10 cellular contexts compared by ENCODE assay signal in genomic region chr7:366171-366916, GRCh38.
DNase-seq lines count a peak whose midpoint lies in the region; ATAC-seq and TF ChIP-seq lines count a peak whose summit lies in the region.
"Had no signal": no experiment of that assay in that cellular context is flagged by ENCODE, and none has a peak within 500 bp of the region (broad histone marks: within the 10 kb centered on the region; RNA-seq: fewer than 3 reads in every experiment).

No MANE protein-coding gene starts in this region.

- H3K4me3 Mint-ChIP-seq in activated naive CD8-positive, alpha-beta T cell treated with anti-CD3 and anti-CD28 coated beads, Interleukin-2, amount 10 ng/mL, durations not matched to agents 7 days and 5 days: peak overlapping the region; percentile 66
- no peak overlapping the region for H3K4me3 Mint-ChIP-seq in H9

- no peak overlapping the region for H3K14ac ChIP-seq in H9 (ENCODE audit: insufficient read depth, low read length)

- no peak overlapping the region for H3K23ac ChIP-seq in H9 (ENCODE audit: insufficient read length, low read depth, low read length)

- H2BK20ac ChIP-seq in H9 (ENCODE audit: low read depth, low read length, poor library complexity, severe bottlenecking): no peak overlapping the region

- no peaks in the 10 kb centered on the region for H3K23me2 ChIP-seq in H9 (ENCODE audit: insufficient read length, low read depth, low read length, poor library complexity, severe bottlenecking)

- H3K79me1 ChIP-seq in H9 (ENCODE audit: insufficient read depth, low read depth, low read length, poor library complexity, severe bottlenecking): no peaks in the 10 kb centered on the region

- no peak overlapping the region for H4K8ac ChIP-seq in H9 (replicated peaks; ENCODE audit: insufficient read length, low read depth, low read length)

- H4K20me1 ChIP-seq in H9 (ENCODE audit: control insufficient read depth, insufficient read depth, insufficient read length): no peaks in the 10 kb centered on the region

- H3K27me3 Mint-ChIP-seq in activated naive CD8-positive, alpha-beta T cell treated with anti-CD3 and anti-CD28 coated beads, Interleukin-2, amount 10 ng/mL, durations not matched to agents 7 days and 5 days: no peaks in the 10 kb centered on the region
- H3K27me3 Mint-ChIP-seq in H9 (ENCODE audit: low read depth): peaks cover 6% of the 10 kb centered on the region

- TF ChIP-seq CTCF in GM13977 (IDR thresholded peaks at IDR 0.05; ENCODE audit: extremely low read depth, insufficient read depth, missing control alignments) (no peak), prostate gland (IDR thresholded peaks at IDR 0.05) (no peak), H9 (conservative IDR thresholded peaks at IDR 0.05) (no peak)

- no peak overlapping the region for H4K5ac ChIP-seq in H9 (ENCODE audit: insufficient read length, low read depth, low read length)

- H3K56ac ChIP-seq in H9 (ENCODE audit: insufficient read length, low read depth, low read length): no peak overlapping the region

- no peak overlapping the region for H3T11ph ChIP-seq in H9 (ENCODE audit: low read length)

- no peak overlapping the region for H2AFZ ChIP-seq in H9 (ENCODE audit: low read length)

- no peak for ATAC-seq in activated naive CD8-positive, alpha-beta T cell treated with anti-CD3 and anti-CD28 coated beads, Interleukin-2, amount 10 ng/mL, durations not matched to agents 7 days and 5 days (ENCODE audit: low read depth)
- no peak for ATAC-seq in HG02763 (IDR thresholded peaks at IDR 0.05; ENCODE audit: unreplicated experiment)

- H2BK15ac ChIP-seq in H9 (ENCODE audit: low read depth, low read length): no peak overlapping the region

- H3K4me1 Mint-ChIP-seq in activated naive CD8-positive, alpha-beta T cell treated with anti-CD3 and anti-CD28 coated beads, Interleukin-2, amount 10 ng/mL, durations not matched to agents 7 days and 5 days: peaks cover 42% of the 10 kb centered on the region
- H3K4me1 Mint-ChIP-seq in H9: peaks cover 8 to 31% of the 10 kb centered on the region in 2 experiments

- no peak overlapping the region for H2BK12ac ChIP-seq in H9 (ENCODE audit: insufficient read length, low read depth, low read length)

- POLR2A ChIA-PET in activated naive CD8-positive, alpha-beta T cell treated with anti-CD3 and anti-CD28 coated beads, Interleukin-2, amount 10 ng/mL, durations not matched to agents 7 days and 5 days (lab: Charles Lee): interaction anchor here (1.0 to 1.3 kb wide), 2 partner anchors 15 to 252 kb away, joined by 3 read pairs; no protein-coding TSS in a partner anchor

- no peak overlapping the region for H3K4me2 ChIP-seq in H9 (ENCODE audit: insufficient read depth, insufficient read length, low read length)

- WGBS in prostate gland: 22% methylated on average over 17 of the region's 17 CpGs
- WGBS in H9 (ENCODE audit: extremely low coverage, insufficient read length, low lambda C conversion rate): no CpG with 5 or more reads among the region's 17 CpGs

- peak overlapping the region; percentile 37 for H3K27ac Mint-ChIP-seq in activated naive CD8-positive, alpha-beta T cell treated with anti-CD3 and anti-CD28 coated beads, Interleukin-2, amount 10 ng/mL, durations not matched to agents 7 days and 5 days
- no peak overlapping the region; a peak in 1 of 7 replicates for H3K27ac Mint-ChIP-seq in H9

- intact Hi-C loops in prostate gland (cut with DNase I): no loop called here

- no peak overlapping the region for H4K91ac ChIP-seq in H9 (ENCODE audit: insufficient read length, low read depth, low read length)

- H3K9me3 Mint-ChIP-seq in activated naive CD8-positive, alpha-beta T cell treated with anti-CD3 and anti-CD28 coated beads, Interleukin-2, amount 10 ng/mL, durations not matched to agents 7 days and 5 days: no peaks in the 10 kb centered on the region
- H3K9me3 Mint-ChIP-seq in H9: no peaks in the 10 kb centered on the region; a peak in 1 of 5 replicates

- H3K9me3 ChIP-seq in prostate gland: no peaks in the 10 kb centered on the region
- H3K9me3 ChIP-seq in H9 (ENCODE audit: control insufficient read depth, low read depth, low read length): no peaks in the 10 kb centered on the region

- no peaks in the 10 kb centered on the region for H3K4me1 ChIP-seq in prostate gland (replicated peaks)
- no peaks in the 10 kb centered on the region for H3K4me1 ChIP-seq in H9 (ENCODE audit: insufficient read depth, low read length)

- H3K79me2 ChIP-seq in H9 (ENCODE audit: insufficient read depth, low read length): no peaks in the 10 kb centered on the region

- TF ChIP-seq POLR2A in prostate gland (IDR thresholded peaks at IDR 0.05): no peak

- peak; percentile 12 for DNase-seq in CD1c-positive myeloid dendritic cell (ENCODE audit: extremely low spot score)
- peak; percentile 16 to 51 for DNase-seq in Kasumi-1 (lab: John Stamatoyannopoulos, UW)
- no peak for DNase-seq in activated naive CD8-positive, alpha-beta T cell treated with anti-CD3 and anti-CD28 coated beads, Interleukin-2, amount 10 ng/mL, durations not matched to agents 7 days and 5 days
- DNase-seq in medulla oblongata (ENCODE audit: extremely low spot score): peak; percentile 57
- DNase-seq in GM13977 (ENCODE audit: low spot score): no peak
- DNase-seq in prostate gland (ENCODE audit: low spot score): no peak
- DNase-seq in H9: no peak
- DNase-seq: NCI-H2171 treated with DMSO at 0.1 percent for 48 hours had no signal

- no peak overlapping the region for H2BK120ac ChIP-seq in H9 (ENCODE audit: low read depth, low read length, poor library complexity, severe bottlenecking)

- H3K18ac ChIP-seq in H9 (ENCODE audit: insufficient read length, low read depth, low read length): no peak overlapping the region

- in situ Hi-C loops in GM13977 (cut with MboI; ENCODE audit: low pct_unique_long_range_greater_than_20kb, low sequenced_read_pairs, unreplicated experiment): no loop called here

- H3K36me3 Mint-ChIP-seq in activated naive CD8-positive, alpha-beta T cell treated with anti-CD3 and anti-CD28 coated beads, Interleukin-2, amount 10 ng/mL, durations not matched to agents 7 days and 5 days: peaks cover 3% of the 10 kb centered on the region
- H3K36me3 Mint-ChIP-seq in H9 (ENCODE audit: insufficient read depth in 1 of 3, low read depth in 3 of 3): no peaks in the 10 kb centered on the region; a peak in 1 of 7 replicates

- no peaks in the 10 kb centered on the region for H3K27me3 ChIP-seq in prostate gland (replicated peaks; ENCODE audit: insufficient read depth)
- no peaks in the 10 kb centered on the region; the same call in 1 of the 2 replicates for H3K27me3 ChIP-seq in H9 (ENCODE audit: insufficient read depth, low read length)

- H3K4me3 ChIP-seq in prostate gland: no peak overlapping the region

- H2BK5ac ChIP-seq in H9 (ENCODE audit: insufficient read length, low read length): no peak overlapping the region

- no peak overlapping the region for H2AK5ac ChIP-seq in H9 (ENCODE audit: insufficient read length, low read length)

- no peak overlapping the region for H3K9ac ChIP-seq in H9 (ENCODE audit: extremely low read depth, insufficient read length, low read length)

- H3K36me3 ChIP-seq in prostate gland: no peaks in the 10 kb centered on the region

- H3K4ac ChIP-seq in H9 (ENCODE audit: low read depth, low read length): no peak overlapping the region

- H3K27ac ChIP-seq in prostate gland (no peak overlapping the region), H9 (ENCODE audit: insufficient read length, low read depth, low read length) (no peak overlapping the region)
- H3K27ac ChIP-seq: VCaP had no signal

Comparison
In these comparisons a context has a peak if more than half of its experiments do, and no peak if none do; other contexts are left out.
1. DNase-seq: peak in CD1c-positive myeloid dendritic cell (single experiment), Kasumi-1 (2 of 2) and medulla oblongata (single experiment); none in activated naive CD8-positive, alpha-beta T cell treated with anti-CD3 and anti-CD28 coated beads, Interleukin-2, amount 10 ng/mL, durations not matched to agents 7 days and 5 days (single experiment), GM13977 (single experiment), prostate gland (single experiment) and H9 (single experiment).